Comparison of ENCODE assay signal across 14 cellular contexts in genomic region chr1:31846484-31846883, GRCh38. TPM values are rescaled to one million over a fixed set of nuclear protein-coding genes. Genes with fewer than 3 reads are reported as not detected.
A peak's percentile ranks its signal among the peaks of the same experiment; 100 is the strongest.
DNase-seq lines count a peak whose midpoint lies in the region; ATAC-seq and TF ChIP-seq lines count a peak whose summit lies in the region.
"Had no signal": no experiment of that assay in that cellular context is flagged by ENCODE, and none has a peak within 500 bp of the region (broad histone marks: within the 10 kb centered on the region; RNA-seq: fewer than 3 reads in every experiment).

No MANE protein-coding gene starts in this region.

- H3K36me3 ChIP-seq in BLaER1 treated with 17β-estradiol and CSF1 and Interleukin-3, amounts not matched to agents 10 nM and 100 nM = no peaks in the 10 kb centered on the region
- H3K36me3 ChIP-seq: HAP-1, Peyer's patch, SJSA1 had no signal

- no peak for ATAC-seq in CD4-positive, alpha-beta T cell (ENCODE audit: poor library complexity)
- ATAC-seq in activated T-helper 17 cell treated with anti-CD3 and anti-CD28 coated beads, Interleukin-2, amount 50 U/mL, for 72 hours (replicated peaks) = no peak
- ATAC-seq in memory B cell (ENCODE audit: low read depth) = no peak
- no peak for ATAC-seq in GM21737 (IDR thresholded peaks at IDR 0.05; ENCODE audit: unreplicated experiment)
- no peak for ATAC-seq in HG03196 (IDR thresholded peaks at IDR 0.05; ENCODE audit: unreplicated experiment)

- no peaks in the 10 kb centered on the region for H3K27me3 Mint-ChIP-seq in CD4-positive, alpha-beta T cell
- H3K27me3 Mint-ChIP-seq in activated T-helper 17 cell treated with anti-CD3 and anti-CD28 coated beads, Interleukin-2, amount 50 U/mL, for 72 hours = no peaks in the 10 kb centered on the region
- H3K27me3 Mint-ChIP-seq in memory B cell = no peaks in the 10 kb centered on the region

- H3K4me1 ChIP-seq in BLaER1 treated with 17β-estradiol and CSF1 and Interleukin-3, amounts not matched to agents 10 nM and 100 nM = peaks cover 23 to 69% (median 49%) of the 10 kb centered on the region in 10 experiments
- H3K4me1 ChIP-seq: HAP-1, SJSA1 had no signal

- no peaks in the 10 kb centered on the region for H3K27me3 ChIP-seq in BLaER1 treated with 17β-estradiol and CSF1 and Interleukin-3, amounts not matched to agents 10 nM and 100 nM
- no peaks in the 10 kb centered on the region for H3K27me3 ChIP-seq in CD4-positive, alpha-beta T cell (ENCODE audit: control insufficient read depth, insufficient read depth, low read length)
- H3K27me3 ChIP-seq: Peyer's patch, SJSA1 had no signal

- H3K4me3 ChIP-seq in BLaER1 treated with 17β-estradiol and CSF1 and Interleukin-3, amounts not matched to agents 10 nM and 100 nM = no peak overlapping the region
- H3K4me3 ChIP-seq: HAP-1, Peyer's patch, SJSA1 had no signal

- H3K27ac Mint-ChIP-seq in CD4-positive, alpha-beta T cell = peak overlapping the region; percentile 78
- peak overlapping the region; percentile 79 for H3K27ac Mint-ChIP-seq in activated T-helper 17 cell treated with anti-CD3 and anti-CD28 coated beads, Interleukin-2, amount 50 U/mL, for 72 hours
- H3K27ac Mint-ChIP-seq in memory B cell = peak overlapping the region; percentile 25

- H3K9me3 Mint-ChIP-seq in CD4-positive, alpha-beta T cell = no peaks in the 10 kb centered on the region
- H3K9me3 Mint-ChIP-seq in activated T-helper 17 cell treated with anti-CD3 and anti-CD28 coated beads, Interleukin-2, amount 50 U/mL, for 72 hours = no peaks in the 10 kb centered on the region
- peaks cover 2% of the 10 kb centered on the region for H3K9me3 Mint-ChIP-seq in memory B cell

- no peaks in the 10 kb centered on the region for H3K36me3 Mint-ChIP-seq in CD4-positive, alpha-beta T cell (ENCODE audit: low read depth)
- H3K36me3 Mint-ChIP-seq in activated T-helper 17 cell treated with anti-CD3 and anti-CD28 coated beads, Interleukin-2, amount 50 U/mL, for 72 hours (ENCODE audit: low read depth) = no peaks in the 10 kb centered on the region
- H3K36me3 Mint-ChIP-seq in memory B cell = no peaks in the 10 kb centered on the region

- intact Hi-C loops in CD4-positive, alpha-beta T cell (cut with DNase I, micrococcal nuclease) = loop anchor here in 1 of 2 experiments (5.0 kb wide), 1 partner anchor 41 kb away; no protein-coding TSS in a partner anchor

- no peak overlapping the region for H3K4me3 Mint-ChIP-seq in CD4-positive, alpha-beta T cell
- no peak overlapping the region for H3K4me3 Mint-ChIP-seq in activated T-helper 17 cell treated with anti-CD3 and anti-CD28 coated beads, Interleukin-2, amount 50 U/mL, for 72 hours
- H3K4me3 Mint-ChIP-seq in memory B cell = no peak overlapping the region

- TF ChIP-seq CTCF in CD4-positive, alpha-beta T cell (IDR thresholded peaks at IDR 0.05) = no peak

- H3K9me3 ChIP-seq in BLaER1 treated with 17β-estradiol and CSF1 and Interleukin-3, amounts not matched to agents 10 nM and 100 nM (replicated peaks in 1 of 11) = peaks cover 0 to 6% (median 0%) of the 10 kb centered on the region in 11 experiments; a peak in 1 of 22 replicates
- no peaks in the 10 kb centered on the region for H3K9me3 ChIP-seq in CD4-positive, alpha-beta T cell (ENCODE audit: control insufficient read depth, low read length)
- H3K9me3 ChIP-seq: HAP-1, Peyer's patch, SJSA1 had no signal

- peaks cover 75% of the 10 kb centered on the region for H3K4me1 Mint-ChIP-seq in CD4-positive, alpha-beta T cell (ENCODE audit: low read depth)
- peaks cover 29% of the 10 kb centered on the region for H3K4me1 Mint-ChIP-seq in activated T-helper 17 cell treated with anti-CD3 and anti-CD28 coated beads, Interleukin-2, amount 50 U/mL, for 72 hours
- peaks cover 32% of the 10 kb centered on the region for H3K4me1 Mint-ChIP-seq in memory B cell

- H3K4me2 ChIP-seq in BLaER1 treated with 17β-estradiol and CSF1 and Interleukin-3, amounts not matched to agents 10 nM and 100 nM = peak overlapping the region in 6 of 11 experiments; percentile 4 to 47 (median 22); a peak in 6 of 22 replicates

- no peak overlapping the region for H3K9ac ChIP-seq in BLaER1 treated with 17β-estradiol and CSF1 and Interleukin-3, amounts not matched to agents 10 nM and 100 nM

- no peak for DNase-seq in CD4-positive, alpha-beta T cell
- DNase-seq in memory B cell (ENCODE audit: low spot score in 2 of 2) (no peak), NCI-H2196 treated with DMSO at 0.1 percent for 48 hours (lab: John Stamatoyannopoulos, UW; ENCODE audit: unreplicated experiment) (no peak), GOT3 (lab: John Stamatoyannopoulos, UW) (no peak)
- DNase-seq: NCI-H1105; NCI-H2081; NK-92 treated with Interleukin-12 subunit alpha and Interleukin-12 subunit beta, amount 100 ng/mL, for 24 hours; Peyer's patch had no signal

- CTCF ChIA-PET in CD4-positive, alpha-beta T cell (lab: Charles Lee) = no interaction called here

- H3K27ac ChIP-seq in BLaER1 treated with 17β-estradiol and CSF1 and Interleukin-3, amounts not matched to agents 10 nM and 100 nM = peak overlapping the region in 5 of 11 experiments; percentile 28 to 86 (median 76); a peak in 8 of 22 replicates
- H3K27ac ChIP-seq in CD4-positive, alpha-beta T cell (ENCODE audit: low read depth, low read length) = peak overlapping the region; percentile 49
- H3K27ac ChIP-seq: Peyer's patch, SJSA1 had no signal

- no peaks in the 10 kb centered on the region; a peak in 1 of 22 replicates for H4K20me1 ChIP-seq in BLaER1 treated with 17β-estradiol and CSF1 and Interleukin-3, amounts not matched to agents 10 nM and 100 nM

- POLR2A ChIA-PET in CD4-positive, alpha-beta T cell (lab: Charles Lee) = no interaction called here

RNA-seq across cellular contexts. Expression of gene SPOCD1, which starts 30.7 kb away (rescaled TPM):
- total RNA-seq in CD4-positive, alpha-beta T cell = under 1 TPM; 0.11 to 0.27 TPM
- 1 to 10 TPM in 1 of 2 donors, under 1 TPM in 1; 0.84 to 1.8 TPM for total RNA-seq in activated T-helper 17 cell treated with anti-CD3 and anti-CD28 coated beads, Interleukin-2, amount 50 U/mL, for 72 hours

Comparison
In these comparisons a context has a peak if more than half of its experiments do, and no peak if none do; other contexts are left out.
1. H3K27ac Mint-ChIP-seq: peak in every context shown above with its lines; median percentile 79 in activated T-helper 17 cell treated with anti-CD3 and anti-CD28 coated beads, Interleukin-2, amount 50 U/mL, for 72 hours; 78 in CD4-positive, alpha-beta T cell; 25 in memory B cell.